Comparison of ENCODE assay signal across 8 cellular contexts in the genomic region with DNA sequence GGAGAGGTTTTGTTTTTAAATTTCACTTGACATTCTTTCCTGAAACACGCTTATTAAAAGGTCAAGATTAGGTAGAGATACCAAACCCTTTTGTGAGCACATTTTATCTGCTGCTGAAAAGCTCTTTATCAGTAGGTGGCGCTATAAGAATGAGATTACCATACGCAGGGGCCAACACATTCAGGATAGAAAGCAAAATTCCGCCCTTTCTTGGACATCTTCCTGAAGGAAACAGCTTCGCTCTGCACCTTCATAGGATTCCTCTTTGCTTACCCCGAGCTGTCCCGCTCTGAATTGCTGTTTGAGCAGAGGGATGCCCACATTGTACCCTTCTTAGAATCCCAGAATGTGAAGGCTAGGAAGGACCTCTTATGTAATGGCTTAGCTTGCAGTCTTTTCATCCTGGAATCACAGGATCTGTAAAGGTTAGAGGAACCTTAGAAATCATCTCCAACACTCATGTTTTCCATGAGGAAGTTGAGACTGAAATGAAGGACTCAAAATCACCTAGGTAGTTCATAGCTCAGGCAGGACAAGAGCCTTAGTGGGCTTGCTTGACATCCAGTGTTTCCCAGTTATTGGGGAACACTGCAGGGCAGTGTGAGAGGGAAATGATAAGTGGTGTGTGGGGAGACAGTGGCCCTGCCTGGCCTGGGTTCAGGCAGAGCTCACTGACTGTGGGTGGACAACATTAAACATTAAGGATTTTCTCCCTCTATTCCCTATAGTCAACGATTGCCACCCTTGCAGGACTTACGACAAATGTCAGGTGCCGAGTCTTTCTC. TPM values are rescaled to one million over a fixed set of nuclear protein-coding genes. Genes with fewer than 3 reads are reported as not detected.
DNase-seq lines count a peak whose midpoint lies in the region; ATAC-seq lines count a peak whose summit lies in the region.

No MANE protein-coding gene starts in this region.

- no peak overlapping the region for H3K4me3 ChIP-seq in adipocyte (ENCODE audit: low read length)

- DNase-seq in COLO829 (ENCODE audit: low spot score) (peak; percentile 76), HCEC 1CT (peak; percentile 38), NCI-H460 (ENCODE audit: extremely low read depth, low read depth) (peak; percentile 58), adipocyte (ENCODE audit: low read depth) (peak; percentile 90), Right ventricle myocardium superior (no peak), putamen (ENCODE audit: low spot score) (peak; percentile 22)
- no peak for DNase-seq in activated naive CD8-positive, alpha-beta T cell treated with anti-CD3 and anti-CD28 coated beads, Interleukin-2, amount 50 U/mL, for 24 hours

- H3K27me3 Mint-ChIP-seq in activated naive CD8-positive, alpha-beta T cell treated with anti-CD3 and anti-CD28 coated beads, Interleukin-2, amount 50 U/mL, for 24 hours: no peaks in the 10 kb centered on the region

- H3K9me3 ChIP-seq in adipocyte (ENCODE audit: control insufficient read depth, low read length): no peaks in the 10 kb centered on the region

- H3K36me3 ChIP-seq in adipocyte (ENCODE audit: control insufficient read depth, insufficient read depth, low read length, severe bottlenecking): no peaks in the 10 kb centered on the region

- ATAC-seq in Right ventricle myocardium superior (ENCODE audit: poor library complexity): peak; percentile 61
- no peak for ATAC-seq in GM21619 (IDR thresholded peaks at IDR 0.05; ENCODE audit: unreplicated experiment)
- no peak for ATAC-seq in activated naive CD8-positive, alpha-beta T cell treated with anti-CD3 and anti-CD28 coated beads, Interleukin-2, amount 50 U/mL, for 24 hours

- H3K9ac ChIP-seq in adipocyte (ENCODE audit: low read length): no peak overlapping the region

- peaks cover 6% of the 10 kb centered on the region for H3K4me1 ChIP-seq in adipocyte (ENCODE audit: control insufficient read depth, insufficient read depth, low read length)

- peaks cover 4% of the 10 kb centered on the region for H3K27me3 ChIP-seq in adipocyte (replicated peaks; ENCODE audit: control insufficient read depth, insufficient read depth, low read length)

- H3K4me1 Mint-ChIP-seq in activated naive CD8-positive, alpha-beta T cell treated with anti-CD3 and anti-CD28 coated beads, Interleukin-2, amount 50 U/mL, for 24 hours: no peaks in the 10 kb centered on the region

- intact Hi-C loops in Right ventricle myocardium superior (cut with DNase I): loop anchor here (2.0 kb wide), 1 partner anchor 475 kb away; no protein-coding TSS in a partner anchor

- no peak overlapping the region for H3K27ac Mint-ChIP-seq in activated naive CD8-positive, alpha-beta T cell treated with anti-CD3 and anti-CD28 coated beads, Interleukin-2, amount 50 U/mL, for 24 hours

- H3K4me3 Mint-ChIP-seq in activated naive CD8-positive, alpha-beta T cell treated with anti-CD3 and anti-CD28 coated beads, Interleukin-2, amount 50 U/mL, for 24 hours: no peak overlapping the region

- H3K36me3 Mint-ChIP-seq in activated naive CD8-positive, alpha-beta T cell treated with anti-CD3 and anti-CD28 coated beads, Interleukin-2, amount 50 U/mL, for 24 hours (ENCODE audit: low read depth): no peaks in the 10 kb centered on the region

- H3K9me3 Mint-ChIP-seq in activated naive CD8-positive, alpha-beta T cell treated with anti-CD3 and anti-CD28 coated beads, Interleukin-2, amount 50 U/mL, for 24 hours: no peaks in the 10 kb centered on the region

RNA-seq across cellular contexts. Expression of a gene that starts 38.7 kb away (rescaled TPM):
- 45.7 and 47.4 TPM in 2 replicates for total RNA-seq in NCI-H460 (2014; rRNA removed; shearing (Covaris generic))
- polyA plus RNA-seq in NCI-H460 (2014; cell fraction: nucleus; rRNA removed): 69.8 and 76.1 TPM in 2 replicates
- total RNA-seq in Right ventricle myocardium superior: 8.0 TPM

Comparison
In these comparisons a context has a peak if more than half of its experiments do, and no peak if none do; other contexts are left out.
1. DNase-seq: peak in COLO829 (single experiment), HCEC 1CT (single experiment), NCI-H460 (single experiment), adipocyte (single experiment) and putamen (single experiment); none in Right ventricle myocardium superior (single experiment) and activated naive CD8-positive, alpha-beta T cell treated with anti-CD3 and anti-CD28 coated beads, Interleukin-2, amount 50 U/mL, for 24 hours (single experiment).